ENCODE assay signal across 1 cellular context in genomic region chr20:32207626-32208498, GRCh38.
TF ChIP-seq lines count a peak whose summit lies in the region.

Gene PLAGL2, minus strand, starts transcription at chr20:32207743. Its CDS starts 5,565 bp downstream, at chr20:32202178.
Gene POFUT1, plus strand, starts transcription at chr20:32207880. Its CDS starts 62 bp downstream, at chr20:32207942.

TF ChIP-seq in GM12878, 131 proteins besides CTCF, POLR2A, EP300 and RAD21 (continued from another document and continues in another):
- no peak for TF ChIP-seq CEBPZ (IDR thresholded peaks at IDR 0.05; ENCODE audit: low read depth, low read length)
- TF ChIP-seq EGR1 (IDR thresholded peaks at IDR 0.05; ENCODE audit: borderline replicate concordance in 1 of 2, low read depth in 2 of 2, low read length in 2 of 2) = peak in 1 of 2 experiments; percentile 96; a peak in 2 of 3 replicates
- TF ChIP-seq ZNF217 (IDR thresholded peaks at IDR 0.05) = peak; percentile 33; the same call in 1 of the 2 replicates
- 0 out of 2 replicates have a peak, but pooled peaks have one; percentile 57 for TF ChIP-seq BCLAF1 (IDR thresholded peaks at IDR 0.05)
- no peak for TF ChIP-seq NFXL1 (IDR thresholded peaks at IDR 0.05; ENCODE audit: borderline replicate concordance)
- no peak for TF ChIP-seq STAT1 (conservative IDR thresholded peaks at IDR 0.05)
- peak; percentile 73 for TF ChIP-seq NR2C1 (IDR thresholded peaks at IDR 0.05)
- TF ChIP-seq CREM (IDR thresholded peaks at IDR 0.05; ENCODE audit: low read depth) = peak; percentile 33; the same call in 1 of the 2 replicates
- TF ChIP-seq NFIC (IDR thresholded peaks at IDR 0.05; ENCODE audit: low read depth, low read length) = no peak
- peak; percentile 36 for TF ChIP-seq BCL3 (IDR thresholded peaks at IDR 0.05; ENCODE audit: borderline replicate concordance, insufficient read depth, low read depth, low read length, poor library complexity, severe bottlenecking)
- TF ChIP-seq CHD2 (IDR thresholded peaks at IDR 0.05; ENCODE audit: borderline replicate concordance, low read depth, low read length) = no peak
- peak; percentile 92 for TF ChIP-seq BACH1 (IDR thresholded peaks at IDR 0.05; ENCODE audit: borderline replicate concordance)
- TF ChIP-seq HSF1 (IDR thresholded peaks at IDR 0.05; ENCODE audit: low read depth, low read length) = no peak
- no peak for TF ChIP-seq TARDBP (IDR thresholded peaks at IDR 0.05; ENCODE audit: borderline replicate concordance)
- peak; percentile 54 for TF ChIP-seq SIX5 (IDR thresholded peaks at IDR 0.05; ENCODE audit: low read depth, low read length, severe bottlenecking)
- no peak for TF ChIP-seq USF2 (IDR thresholded peaks at IDR 0.05; ENCODE audit: borderline replicate concordance, low read depth, low read length)
- TF ChIP-seq RCOR1 (conservative IDR thresholded peaks at IDR 0.05; ENCODE audit: low read depth, low read length) = 0 out of 2 replicates have a peak, but pooled peaks have one; percentile 52
- no peak for TF ChIP-seq SREBF1 (IDR thresholded peaks at IDR 0.05; ENCODE audit: low read length)
- TF ChIP-seq NRF1 (conservative IDR thresholded peaks at IDR 0.05; ENCODE audit: low read depth, low read length) = no peak
- TF ChIP-seq POLR2AphosphoS5 (IDR thresholded peaks at IDR 0.05; ENCODE audit: low read length) = peak; percentile 71
- TF ChIP-seq RUNX3 (IDR thresholded peaks at IDR 0.05; ENCODE audit: low read length) = peak; percentile 48
- no peak for TF ChIP-seq CBX5 (IDR thresholded peaks at IDR 0.05; ENCODE audit: low read depth)
- no peak for TF ChIP-seq SKIL (IDR thresholded peaks at IDR 0.05; ENCODE audit: low read depth, poor library complexity, severe bottlenecking)
- peak; percentile 97 for TF ChIP-seq LARP7 (IDR thresholded peaks at IDR 0.05)
- no peak for TF ChIP-seq ZBTB33 (IDR thresholded peaks at IDR 0.05)
- no peak for TF ChIP-seq POU2F2 (IDR thresholded peaks at IDR 0.05; ENCODE audit: borderline replicate concordance, low read depth, low read length)
- 0 out of 2 replicates have a peak, but pooled peaks have one; percentile 27 for TF ChIP-seq ELK1 (IDR thresholded peaks at IDR 0.05; ENCODE audit: low read depth, low read length)
- peak; percentile 47; the same call in 1 of the 2 replicates for TF ChIP-seq SMARCA5 (IDR thresholded peaks at IDR 0.05)
- TF ChIP-seq YBX1 (IDR thresholded peaks at IDR 0.05) = no peak
- no peak for TF ChIP-seq CHD4 (IDR thresholded peaks at IDR 0.05)
- TF ChIP-seq NR2C2 (IDR thresholded peaks at IDR 0.05; ENCODE audit: borderline replicate concordance, control insufficient read depth, insufficient read length, low read depth) = no peak
- TF ChIP-seq ZNF24 (IDR thresholded peaks at IDR 0.05) = peak; percentile 68; the same call in 1 of the 2 replicates
- TF ChIP-seq PKNOX1 (IDR thresholded peaks at IDR 0.05) = no peak
- TF ChIP-seq CREB1 (IDR thresholded peaks at IDR 0.05; ENCODE audit: low read depth) = peak; percentile 32; the same call in 1 of the 2 replicates
- 0 out of 2 replicates have a peak, but pooled peaks have one; percentile 22 for TF ChIP-seq ZSCAN29 (IDR thresholded peaks at IDR 0.05)
- TF ChIP-seq NBN (IDR thresholded peaks at IDR 0.05) = peak; percentile 42; the same call in 1 of the 2 replicates
